ENCODE assay signal across 8 cellular contexts in genomic region chr11:64745219-64745522, GRCh38. TPM values are rescaled to one million over a fixed set of nuclear protein-coding genes. Genes with fewer than 3 reads are reported as not detected.
A peak's percentile ranks its signal among the peaks of the same experiment; 100 is the strongest.
DNase-seq lines count a peak whose midpoint lies in the region; ATAC-seq and TF ChIP-seq lines count a peak whose summit lies in the region.

No MANE protein-coding gene starts in this region.

- no peaks in the 10 kb centered on the region for H3K36me3 Mint-ChIP-seq in activated naive CD4-positive, alpha-beta T cell treated with anti-CD3 and anti-CD28 coated beads for 36 hours (ENCODE audit: low read depth)

- intact Hi-C loops in activated naive CD4-positive, alpha-beta T cell treated with anti-CD3 and anti-CD28 coated beads for 36 hours (cut with micrococcal nuclease) = loop anchor here (5.0 kb wide), 1 partner anchor 112 kb away; no protein-coding TSS in a partner anchor

- H3K27me3 Mint-ChIP-seq in activated naive CD4-positive, alpha-beta T cell treated with anti-CD3 and anti-CD28 coated beads for 36 hours (ENCODE audit: low read depth) = peaks cover 6% of the 10 kb centered on the region

- H3K9me2 ChIP-seq in hepatocyte (replicated peaks; ENCODE audit: insufficient read depth) = no peaks in the 10 kb centered on the region

- H2AFZ ChIP-seq in hepatocyte (peak overlapping the region; percentile 40), smooth muscle cell (ENCODE audit: low read depth) (no peak overlapping the region)

- TF ChIP-seq CTCF in GM12865 (IDR thresholded peaks at IDR 0.05; ENCODE audit: insufficient read depth, low read depth, low read length, missing control alignments) = no peak
- no peak for TF ChIP-seq CTCF in hepatocyte (IDR thresholded peaks at IDR 0.05; ENCODE audit: poor library complexity)
- no peak for TF ChIP-seq CTCF in smooth muscle cell (IDR thresholded peaks at IDR 0.05; ENCODE audit: borderline replicate concordance, insufficient read depth, poor library complexity, severe bottlenecking)

- H3K4me3 ChIP-seq in GM12865 (ENCODE audit: low read depth, low read length) (peak overlapping the region; percentile 56), hepatocyte (no peak overlapping the region), smooth muscle cell (peak overlapping the region; percentile 47)

- DNase-seq in GM12865 (ENCODE audit: low read depth) = peak; percentile 82
- peak; percentile 46 for DNase-seq in OCI-M2 (lab: John Stamatoyannopoulos, UW; ENCODE audit: unreplicated experiment)
- DNase-seq in activated naive CD4-positive, alpha-beta T cell treated with anti-CD3 and anti-CD28 coated beads for 36 hours = peak; percentile 81
- DNase-seq in hepatocyte (ENCODE audit: low spot score) = no peak
- DNase-seq in smooth muscle cell (lab: John Stamatoyannopoulos, UW; ENCODE audit: unreplicated experiment) = no peak
- no peak for DNase-seq in DMS79 treated with DMSO at 0.1 percent for 48 hours (lab: John Stamatoyannopoulos, UW)
- no peak for DNase-seq in middle frontal gyrus (ENCODE audit: extremely low spot score, low spot score)

- H3K4me2 ChIP-seq in hepatocyte = peak overlapping the region; percentile 90
- H3K4me2 ChIP-seq in smooth muscle cell = peak overlapping the region; percentile 98

- no peak overlapping the region for H3K9ac ChIP-seq in smooth muscle cell (ENCODE audit: low read depth)

- 3% methylated on average over 11 of the region's 17 CpGs for WGBS in hepatocyte (ENCODE audit: low lambda C conversion rate, missing lambda C conversion rate)
- under 1% methylated on average over 15 of the region's 17 CpGs for WGBS in smooth muscle cell (ENCODE audit: low lambda C conversion rate)

- no peak for ATAC-seq in HG03095 (IDR thresholded peaks at IDR 0.05; ENCODE audit: unreplicated experiment)

- H4K20me1 ChIP-seq in hepatocyte (ENCODE audit: insufficient read depth, poor library complexity, severe bottlenecking) (no peaks in the 10 kb centered on the region), smooth muscle cell (ENCODE audit: low read depth) (no peaks in the 10 kb centered on the region)

- H3K4me3 Mint-ChIP-seq in activated naive CD4-positive, alpha-beta T cell treated with anti-CD3 and anti-CD28 coated beads for 36 hours = peak overlapping the region; percentile 79

- H3K27ac ChIP-seq in hepatocyte (no peak overlapping the region), smooth muscle cell (ENCODE audit: low read depth) (no peak overlapping the region)

- H3K79me2 ChIP-seq in hepatocyte (no peaks in the 10 kb centered on the region), smooth muscle cell (ENCODE audit: low read depth) (no peaks in the 10 kb centered on the region)

- peaks cover 60% of the 10 kb centered on the region for H3K27me3 ChIP-seq in hepatocyte
- peaks cover 43% of the 10 kb centered on the region for H3K27me3 ChIP-seq in smooth muscle cell (ENCODE audit: low read depth)

- H3K4me1 ChIP-seq in hepatocyte (ENCODE audit: insufficient read depth) = peaks cover 34% of the 10 kb centered on the region
- peaks cover 22% of the 10 kb centered on the region for H3K4me1 ChIP-seq in smooth muscle cell (ENCODE audit: low read depth)

- no peaks in the 10 kb centered on the region for H3F3A ChIP-seq in smooth muscle cell (ENCODE audit: low read depth)

- CTCF ChIA-PET in activated naive CD4-positive, alpha-beta T cell treated with anti-CD3 and anti-CD28 coated beads for 36 hours (lab: Charles Lee) = interaction anchor here (0.6 to 4.2 kb wide), 4 partner anchors 9 to 56 kb away, joined by 3 to 26 read pairs (median 10); no protein-coding TSS in a partner anchor

- H3K36me3 ChIP-seq in hepatocyte (replicated peaks; ENCODE audit: insufficient read depth, low read depth) (no peaks in the 10 kb centered on the region), smooth muscle cell (ENCODE audit: low read depth) (no peaks in the 10 kb centered on the region)

- peaks cover 28% of the 10 kb centered on the region for H3K4me1 Mint-ChIP-seq in activated naive CD4-positive, alpha-beta T cell treated with anti-CD3 and anti-CD28 coated beads for 36 hours (ENCODE audit: low read depth)

- H3K9me3 ChIP-seq in hepatocyte (ENCODE audit: low read depth) (no peaks in the 10 kb centered on the region), smooth muscle cell (replicated peaks; ENCODE audit: low read depth) (no peaks in the 10 kb centered on the region)

- H3K27ac Mint-ChIP-seq in activated naive CD4-positive, alpha-beta T cell treated with anti-CD3 and anti-CD28 coated beads for 36 hours = peak overlapping the region; percentile 71

- no peaks in the 10 kb centered on the region for H3K9me3 Mint-ChIP-seq in activated naive CD4-positive, alpha-beta T cell treated with anti-CD3 and anti-CD28 coated beads for 36 hours

RNA-seq across cellular contexts. Expression of gene RASGRP2, which starts 1.2 kb away (rescaled TPM):
- 1 to 10 TPM; 5.2 to 5.6 TPM for total RNA-seq in activated naive CD4-positive, alpha-beta T cell treated with anti-CD3 and anti-CD28 coated beads for 36 hours
- 0.24 and 3.2 TPM in 2 replicates for total RNA-seq in hepatocyte
- 0.10 and 3.6 TPM in 2 replicates for polyA plus RNA-seq in hepatocyte
- total RNA-seq in smooth muscle cell = 0.40 and 2.9 TPM in 2 replicates
- 0.78 and 3.6 TPM in 2 replicates for polyA plus RNA-seq in smooth muscle cell

RNA-seq across cellular contexts. Expression of gene PYGM, which starts 14.6 kb away (rescaled TPM):
- under 1 TPM; 0.64 to 0.89 TPM for total RNA-seq in activated naive CD4-positive, alpha-beta T cell treated with anti-CD3 and anti-CD28 coated beads for 36 hours
- total RNA-seq in hepatocyte = 1.9 and 2.0 TPM in 2 replicates
- 4.0 and 5.7 TPM in 2 replicates for polyA plus RNA-seq in hepatocyte
- total RNA-seq in smooth muscle cell = 0.58 and 2.2 TPM in 2 replicates
- 1.1 and 2.0 TPM in 2 replicates for polyA plus RNA-seq in smooth muscle cell

RNA-seq across cellular contexts. Expression of gene NRXN2, which starts 22.2 kb away (rescaled TPM):
- total RNA-seq in activated naive CD4-positive, alpha-beta T cell treated with anti-CD3 and anti-CD28 coated beads for 36 hours = under 1 TPM; 0.24 to 0.35 TPM
- total RNA-seq in hepatocyte (0.28 and 0.83 TPM in 2 replicates), smooth muscle cell (0.13 and 1.4 TPM in 2 replicates)
- polyA plus RNA-seq in hepatocyte (1.7 and 2.8 TPM in 2 replicates), smooth muscle cell (1.7 and 2.6 TPM in 2 replicates)

RNA-seq across cellular contexts. Expression of gene SF1, which starts 33.2 kb away (rescaled TPM):
- total RNA-seq in activated naive CD4-positive, alpha-beta T cell treated with anti-CD3 and anti-CD28 coated beads for 36 hours = 100 to 1,000 TPM; 303 to 320 TPM
- 126 and 163 TPM in 2 replicates for total RNA-seq in hepatocyte
- 138 and 157 TPM in 2 replicates for polyA plus RNA-seq in hepatocyte
- 78.8 and 115 TPM in 2 replicates for total RNA-seq in smooth muscle cell
- polyA plus RNA-seq in smooth muscle cell = 84.2 and 101 TPM in 2 replicates

RNA-seq across cellular contexts. Expression of gene MAP4K2, which starts 57.8 kb away (rescaled TPM):
- total RNA-seq in activated naive CD4-positive, alpha-beta T cell treated with anti-CD3 and anti-CD28 coated beads for 36 hours = 10 to 100 TPM; 69.5 to 73.9 TPM
- total RNA-seq in hepatocyte = 7.8 and 23.5 TPM in 2 replicates
- 9.0 and 13.2 TPM in 2 replicates for polyA plus RNA-seq in hepatocyte
- 25.9 and 28.9 TPM in 2 replicates for total RNA-seq in smooth muscle cell
- polyA plus RNA-seq in smooth muscle cell = 20.0 and 23.6 TPM in 2 replicates

Comparison
In these comparisons a context has a peak if more than half of its experiments do, and no peak if none do; other contexts are left out.
1. DNase-seq: peak in GM12865 (single experiment), OCI-M2 (single experiment) and activated naive CD4-positive, alpha-beta T cell treated with anti-CD3 and anti-CD28 coated beads for 36 hours (single experiment); none in hepatocyte (single experiment), smooth muscle cell (single experiment), DMS79 treated with DMSO at 0.1 percent for 48 hours (single experiment) and middle frontal gyrus (single experiment).